2 cellular contexts compared by ENCODE assay signal in the genomic region with DNA sequence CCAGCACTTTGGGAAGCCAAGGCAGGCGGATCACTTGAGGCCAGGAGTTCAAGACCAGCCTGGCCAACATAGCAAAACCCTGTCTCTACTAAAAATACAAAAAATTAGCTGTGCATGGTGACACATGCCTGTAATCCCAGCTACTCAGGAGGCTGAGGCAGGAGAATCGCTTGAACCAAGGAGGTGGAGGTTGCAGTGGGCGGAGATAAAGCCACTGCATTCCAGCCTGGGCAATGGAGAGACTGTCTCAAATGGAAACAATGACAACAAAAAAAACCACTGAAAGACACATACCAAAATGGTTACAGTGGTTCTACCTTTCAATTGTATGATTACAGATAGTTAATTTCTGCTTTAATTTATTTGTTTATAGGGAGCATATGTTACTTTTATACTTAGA.
TF ChIP-seq lines count a peak whose summit lies in the region.

No MANE protein-coding gene starts in this region.

TF ChIP-seq in HEK293, 187 proteins besides CTCF, POLR2A, EP300 and RAD21:
- TF ChIP-seq ZFHX2 (tag by site-specific recombination; conservative IDR thresholded peaks at IDR 0.05): peak; percentile 55
- TF ChIP-seq EGR2 (tag by site-specific recombination; IDR thresholded peaks at IDR 0.05; ENCODE audit: low read depth): peak; percentile 53

TF ChIP-seq in K562, 482 proteins besides CTCF, POLR2A, EP300 and RAD21:
- peak; percentile 23; the same call in 1 of the 2 replicates for TF ChIP-seq EGR1 (conservative IDR thresholded peaks at IDR 0.05)
TF ChIP-seq in K562: peak in this region for 1; not testable (repeated sequence) for 481.
